3 cellular contexts compared by ENCODE assay signal in genomic region chr15:73527598-73527997, GRCh38.
TF ChIP-seq lines count a peak whose summit lies in the region.

No MANE protein-coding gene starts in this region.

TF ChIP-seq in A549, 52 proteins besides CTCF, POLR2A, EP300 and RAD21 (continued from another document):
- TF ChIP-seq PBX3 (IDR thresholded peaks at IDR 0.05) (no peak), MAFK (IDR thresholded peaks at IDR 0.05; ENCODE audit: partially characterized antibody) (peak; percentile 48), EHMT2 (IDR thresholded peaks at IDR 0.05; ENCODE audit: low read depth) (no peak)

TF ChIP-seq in GM23338, 12 proteins besides CTCF, POLR2A, EP300 and RAD21 (continued from another document):
- TF ChIP-seq ZNF462 (CRISPR knock-in tag; IDR thresholded peaks at IDR 0.05) = no peak
- TF ChIP-seq REST (IDR thresholded peaks at IDR 0.05; ENCODE audit: unreplicated experiment) = no peak
- no peak for TF ChIP-seq ETS1 (IDR thresholded peaks at IDR 0.05)
- no peak for TF ChIP-seq EZH2phosphoT487 (IDR thresholded peaks at IDR 0.05; ENCODE audit: unreplicated experiment)
- no peak for TF ChIP-seq STAT1 (IDR thresholded peaks at IDR 0.05; ENCODE audit: unreplicated experiment)
- TF ChIP-seq EZH2 (IDR thresholded peaks at IDR 0.05; ENCODE audit: low read depth, unreplicated experiment) = no peak

TF ChIP-seq in K562, 482 proteins besides CTCF, POLR2A, EP300 and RAD21 (continued from another document):
- peak; percentile 22; the same call in 1 of the 2 replicates for TF ChIP-seq CBFA2T3 (IDR thresholded peaks at IDR 0.05)
- TF ChIP-seq C11orf30 (IDR thresholded peaks at IDR 0.05; ENCODE audit: low read depth) = peak; percentile 76
- TF ChIP-seq ZNF644 (tag; IDR thresholded peaks at IDR 0.05; ENCODE audit: low read depth) = no peak
- TF ChIP-seq TEAD2 (tag; IDR thresholded peaks at IDR 0.05) = no peak
- no peak for TF ChIP-seq RBM17 (IDR thresholded peaks at IDR 0.05; ENCODE audit: borderline replicate concordance, low read depth, low read length)
- no peak for TF ChIP-seq HNRNPLL (IDR thresholded peaks at IDR 0.05; ENCODE audit: low read depth, low read length, poor library complexity, severe bottlenecking)
- TF ChIP-seq REST (CRISPR knock-in tag; IDR thresholded peaks at IDR 0.05; ENCODE audit: low read depth) = no peak
- TF ChIP-seq E2F1 (CRISPR knock-in tag; IDR thresholded peaks at IDR 0.05) = no peak
- TF ChIP-seq SREBF2 (CRISPR knock-in tag; IDR thresholded peaks at IDR 0.05) = no peak
- peak; percentile 91 for TF ChIP-seq MAFG (tag; conservative IDR thresholded peaks at IDR 0.05)
- TF ChIP-seq ZNF764 (CRISPR knock-in tag; IDR thresholded peaks at IDR 0.05; ENCODE audit: low read depth) = no peak
- no peak for TF ChIP-seq MTA2 (IDR thresholded peaks at IDR 0.05; ENCODE audit: low read depth)
- TF ChIP-seq YBX1 (IDR thresholded peaks at IDR 0.05) = no peak
- TF ChIP-seq CC2D1A (IDR thresholded peaks at IDR 0.05) = no peak
- TF ChIP-seq RBBP5 (IDR thresholded peaks at IDR 0.05; ENCODE audit: borderline replicate concordance, insufficient read depth, low read length, poor library complexity, severe bottlenecking) = no peak
- TF ChIP-seq ZNF431 (CRISPR knock-in tag; IDR thresholded peaks at IDR 0.05) = no peak
- TF ChIP-seq FOXJ2 (tag; IDR thresholded peaks at IDR 0.05) = no peak
- TF ChIP-seq SP1 (CRISPR knock-in tag; IDR thresholded peaks at IDR 0.05) = no peak
- TF ChIP-seq SAP30 (IDR thresholded peaks at IDR 0.05; ENCODE audit: borderline replicate concordance, insufficient read depth, low read depth, low read length, poor library complexity, severe bottlenecking) = no peak
- no peak for TF ChIP-seq TCF3 (CRISPR knock-in tag; IDR thresholded peaks at IDR 0.05)
- no peak for TF ChIP-seq ZBTB33 (CRISPR knock-in tag; IDR thresholded peaks at IDR 0.05)
- no peak for TF ChIP-seq MNT (conservative IDR thresholded peaks at IDR 0.05)
- TF ChIP-seq ZNF561 (CRISPR knock-in tag; conservative IDR thresholded peaks at IDR 0.05) = no peak
- no peak for TF ChIP-seq ZNF175 (CRISPR knock-in tag; IDR thresholded peaks at IDR 0.05; ENCODE audit: low read depth)
- no peak for TF ChIP-seq ARID3A (IDR thresholded peaks at IDR 0.05; ENCODE audit: borderline replicate concordance, low read depth, low read length)
- 0 out of 2 replicates have a peak, but pooled peaks have one; percentile 13 for TF ChIP-seq MAFK (IDR thresholded peaks at IDR 0.05; ENCODE audit: low read length)
- no peak for TF ChIP-seq SMAD3 (CRISPR knock-in tag; conservative IDR thresholded peaks at IDR 0.05)
- TF ChIP-seq MAFF (IDR thresholded peaks at IDR 0.05; ENCODE audit: low read length) = peak; percentile 71
- no peak for TF ChIP-seq ZBTB5 (IDR thresholded peaks at IDR 0.05)
- no peak for TF ChIP-seq ZEB2 (IDR thresholded peaks at IDR 0.05)
- TF ChIP-seq CREB1 (IDR thresholded peaks at IDR 0.05) = no peak
- TF ChIP-seq CREB1 (CRISPR knock-in tag; IDR thresholded peaks at IDR 0.05) = no peak
- no peak for TF ChIP-seq DNMT1 (IDR thresholded peaks at IDR 0.05)
- no peak for TF ChIP-seq EP400 (IDR thresholded peaks at IDR 0.05)
- TF ChIP-seq GTF2B (IDR thresholded peaks at IDR 0.05; ENCODE audit: extremely low read depth, insufficient read length) = no peak
- no peak for TF ChIP-seq STAT5B (CRISPR knock-in tag; IDR thresholded peaks at IDR 0.05)
- no peak for TF ChIP-seq U2AF2 (optimal IDR thresholded peaks at IDR 0.05; ENCODE audit: low read depth, low read length)
- no peak for TF ChIP-seq MLX (CRISPR knock-in tag; conservative IDR thresholded peaks at IDR 0.05)
- peak; percentile 68; the same call in 1 of the 2 replicates for TF ChIP-seq NFE2 (IDR thresholded peaks at IDR 0.05; ENCODE audit: low read depth)
- TF ChIP-seq CREB3 (tag; conservative IDR thresholded peaks at IDR 0.05; ENCODE audit: low read depth) = no peak
- no peak for TF ChIP-seq MIER1 (IDR thresholded peaks at IDR 0.05; ENCODE audit: low read depth)
- peak; percentile 88 for TF ChIP-seq ZNF316 (IDR thresholded peaks at IDR 0.05)
- no peak for TF ChIP-seq LCOR (CRISPR knock-in tag; IDR thresholded peaks at IDR 0.05)
- TF ChIP-seq MXD1 (CRISPR knock-in tag; IDR thresholded peaks at IDR 0.05; ENCODE audit: borderline replicate concordance, poor library complexity, severe bottlenecking) = no peak
- TF ChIP-seq ZNF778 (CRISPR knock-in tag; IDR thresholded peaks at IDR 0.05) = no peak
- TF ChIP-seq MEF2D (tag; conservative IDR thresholded peaks at IDR 0.05; ENCODE audit: low read depth) = no peak
- no peak for TF ChIP-seq ELK3 (CRISPR knock-in tag; IDR thresholded peaks at IDR 0.05)
- TF ChIP-seq TAF1 (IDR thresholded peaks at IDR 0.05; ENCODE audit: control insufficient read depth, extremely low read depth, insufficient read depth, low read length, severe bottlenecking) = no peak
